In the genomic region with DNA sequence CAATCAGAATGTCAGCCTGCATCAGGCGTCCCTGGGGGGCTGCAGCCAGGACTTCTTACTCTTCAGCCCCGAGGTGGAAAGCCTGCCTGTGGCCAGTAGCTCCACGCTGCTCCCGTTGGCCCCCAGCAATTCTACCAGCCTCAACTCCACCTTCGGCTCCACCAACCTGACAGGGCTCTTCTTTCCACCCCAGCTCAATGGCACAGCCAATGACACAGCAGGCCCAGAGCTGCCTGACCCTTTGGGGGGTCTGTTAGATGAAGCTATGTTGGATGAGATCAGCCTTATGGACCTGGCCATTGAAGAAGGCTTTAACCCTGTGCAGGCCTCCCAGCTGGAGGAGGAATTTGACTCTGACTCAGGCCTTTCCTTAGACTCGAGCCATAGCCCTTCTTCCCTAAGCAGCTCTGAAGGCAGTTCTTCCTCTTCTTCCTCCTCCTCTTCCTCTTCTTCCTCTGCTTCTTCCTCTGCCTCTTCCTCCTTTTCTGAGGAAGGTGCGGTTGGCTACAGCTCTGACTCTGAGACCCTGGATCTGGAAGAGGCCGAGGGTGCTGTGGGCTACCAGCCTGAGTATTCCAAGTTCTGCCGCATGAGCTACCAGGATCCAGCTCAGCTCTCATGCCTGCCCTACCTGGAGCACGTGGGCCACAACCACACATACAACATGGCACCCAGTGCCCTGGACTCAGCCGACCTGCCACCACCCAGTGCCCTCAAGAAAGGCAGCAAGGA, we compare ENCODE assay signal across 22 cellular contexts. TPM values are rescaled to one million over a fixed set of nuclear protein-coding genes. Genes with fewer than 3 reads are reported as not detected.
DNase-seq lines count a peak whose midpoint lies in the region; ATAC-seq and TF ChIP-seq lines count a peak whose summit lies in the region.
"Had no signal": no experiment of that assay in that cellular context is flagged by ENCODE, and none has a peak within 500 bp of the region (broad histone marks: within the 10 kb centered on the region; RNA-seq: fewer than 3 reads in every experiment).

No MANE protein-coding gene starts in this region.

- WGBS in H9 (ENCODE audit: extremely low coverage, insufficient read length, low lambda C conversion rate) = no CpG with 5 or more reads among the region's 11 CpGs
- no CpG with 5 or more reads among the region's 11 CpGs for WGBS in neuronal stem cell (ENCODE audit: extremely low coverage in 2 of 2, insufficient read length in 2 of 2, insufficient replicate concordance in 1 of 2), 2 donors

- H3K27me3 Mint-ChIP-seq in activated CD4-positive, alpha-beta T cell treated with anti-CD3 and anti-CD28 coated beads for 36 hours = no peaks in the 10 kb centered on the region
- H3K27me3 Mint-ChIP-seq in H9 (ENCODE audit: low read depth) = no peaks in the 10 kb centered on the region; the same call in 1 of the 2 replicates
- H3K27me3 Mint-ChIP-seq in activated naive CD8-positive, alpha-beta T cell treated with anti-CD3 and anti-CD28 coated beads for 36 hours = no peaks in the 10 kb centered on the region

- H2AK5ac ChIP-seq in H9 (ENCODE audit: insufficient read length, low read length) (no peak overlapping the region), neuronal stem cell (ENCODE audit: low read depth, low read length) (no peak overlapping the region)

- H3K56ac ChIP-seq in H9 (ENCODE audit: insufficient read length, low read depth, low read length) = no peak overlapping the region

- H3K23me2 ChIP-seq in H9 (ENCODE audit: insufficient read length, low read depth, low read length, poor library complexity, severe bottlenecking) = peaks cover 8% of the 10 kb centered on the region

- no peaks in the 10 kb centered on the region for H4K20me1 ChIP-seq in H9 (ENCODE audit: control insufficient read depth, insufficient read depth, insufficient read length)

- H3K14ac ChIP-seq in H9 (ENCODE audit: insufficient read depth, low read length) = no peak overlapping the region
- H3K14ac ChIP-seq in neuronal stem cell (ENCODE audit: low read length) = no peak overlapping the region

- H3K18ac ChIP-seq in H9 (ENCODE audit: insufficient read length, low read depth, low read length) (no peak overlapping the region), neuronal stem cell (ENCODE audit: low read length) (no peak overlapping the region)

- no peak overlapping the region for H3K4me3 ChIP-seq in neuronal stem cell (ENCODE audit: low read length in 2 of 2)
- H3K4me3 ChIP-seq: BLaER1, esophagus squamous epithelium, ovary had no signal

- H3K4ac ChIP-seq in H9 (ENCODE audit: low read depth, low read length) (no peak overlapping the region), neuronal stem cell (ENCODE audit: low read length) (no peak overlapping the region)

- H3K9ac ChIP-seq in H9 (ENCODE audit: extremely low read depth, insufficient read length, low read length) = no peak overlapping the region
- H3K9ac ChIP-seq in neuronal stem cell (ENCODE audit: low read depth, low read length, poor library complexity) = no peak overlapping the region
- H3K9ac ChIP-seq: BLaER1 had no signal

- no peaks in the 10 kb centered on the region for H3K27me3 ChIP-seq in H9 (ENCODE audit: insufficient read depth, low read length)
- H3K27me3 ChIP-seq in neuronal stem cell (ENCODE audit: control insufficient read depth in 3 of 3, insufficient read depth in 3 of 3, low read depth in 1 of 3, low read length in 3 of 3) = no peaks in the 10 kb centered on the region
- H3K27me3 ChIP-seq: BLaER1, dorsolateral prefrontal cortex, esophagus squamous epithelium, ovary had no signal

- intact Hi-C loops in activated CD4-positive, alpha-beta T cell treated with anti-CD3 and anti-CD28 coated beads for 36 hours (cut with DNase I, micrococcal nuclease) = no loop called here

- no peak overlapping the region for H2BK20ac ChIP-seq in H9 (ENCODE audit: low read depth, low read length, poor library complexity, severe bottlenecking)

- peaks cover 4% of the 10 kb centered on the region for H3K79me1 ChIP-seq in H9 (ENCODE audit: insufficient read depth, low read depth, low read length, poor library complexity, severe bottlenecking)
- H3K79me1 ChIP-seq in neuronal stem cell (ENCODE audit: low read depth, low read length) = peaks cover 11% of the 10 kb centered on the region

- DNase-seq in activated CD4-positive, alpha-beta T cell treated with anti-CD3 and anti-CD28 coated beads for 36 hours = no peak
- DNase-seq in activated CD4-positive, alpha-beta T cell treated with anti-CD3 and anti-CD28 coated beads, Interleukin-2, amount 50 U/mL, for 1 hour = no peak
- DNase-seq in H9 (no peak), neuronal stem cell (ENCODE audit: low spot score) (no peak), NCI-H345 treated with DMSO at 0.1 percent for 48 hours (lab: John Stamatoyannopoulos, UW; ENCODE audit: unreplicated experiment) (no peak)
- no peak for DNase-seq in activated naive CD8-positive, alpha-beta T cell treated with anti-CD3 and anti-CD28 coated beads for 36 hours
- DNase-seq: activated CD4-positive, CD25-positive, alpha-beta regulatory T cell; activated CD8-positive, alpha-beta memory T cell treated with anti-CD3 and anti-CD28 coated beads, Interleukin-2, amount 50 U/mL, for 48 hours; dorsolateral prefrontal cortex; esophagus squamous epithelium; Karpas-422; left ventricle myocardium superior; NCI-H1105 treated with DMSO at 0.1 percent for 48 hours; SHP77 treated with DMSO at 0.1 percent for 48 hours; stimulated activated CD4-positive, alpha-beta T cell treated with anti-CD3 and anti-CD28 coated beads, Interleukin-4, amount 100 ng/mL, for 4 hours had no signal

- H3T11ph ChIP-seq in H9 (ENCODE audit: low read length) = no peak overlapping the region

- peaks cover 57 to 92% of the 10 kb centered on the region in 2 donors for H3K36me3 ChIP-seq in neuronal stem cell (replicated peaks in 1 of 2; ENCODE audit: control insufficient read depth in 2 of 2, insufficient read depth in 2 of 2, low read length in 2 of 2)
- H3K36me3 ChIP-seq: ovary had no signal

- peaks cover 69% of the 10 kb centered on the region for H3K36me3 Mint-ChIP-seq in activated CD4-positive, alpha-beta T cell treated with anti-CD3 and anti-CD28 coated beads for 36 hours (ENCODE audit: low read depth)
- H3K36me3 Mint-ChIP-seq in H9 (ENCODE audit: insufficient read depth in 1 of 3, low read depth in 3 of 3) = peaks cover 64 to 75% (median 74%) of the 10 kb centered on the region in 3 experiments
- H3K36me3 Mint-ChIP-seq in activated naive CD8-positive, alpha-beta T cell treated with anti-CD3 and anti-CD28 coated beads for 36 hours = peaks cover 39% of the 10 kb centered on the region

- H2BK5ac ChIP-seq in H9 (ENCODE audit: insufficient read length, low read length) (no peak overlapping the region), neuronal stem cell (ENCODE audit: low read length) (peak overlapping the region; percentile 93)

- H3K23ac ChIP-seq in H9 (ENCODE audit: insufficient read length, low read depth, low read length) (no peak overlapping the region), neuronal stem cell (ENCODE audit: low read depth, low read length, poor library complexity) (peak overlapping the region; percentile 1)

- H3K9me3 ChIP-seq in H9 (ENCODE audit: control insufficient read depth, low read depth, low read length) (no peaks in the 10 kb centered on the region), neuronal stem cell (replicated peaks in 1 of 2; ENCODE audit: control insufficient read depth in 2 of 2, insufficient read depth in 1 of 2, low read depth in 1 of 2, low read length in 2 of 2) (no peaks in the 10 kb centered on the region)
- H3K9me3 ChIP-seq: BLaER1, esophagus squamous epithelium, ovary had no signal

- H4K8ac ChIP-seq in H9 (replicated peaks; ENCODE audit: insufficient read length, low read depth, low read length) (no peak overlapping the region), neuronal stem cell (ENCODE audit: low read depth, low read length) (no peak overlapping the region)

- no peak for TF ChIP-seq CTCF in H9 (conservative IDR thresholded peaks at IDR 0.05)

- H3K27ac Mint-ChIP-seq in activated CD4-positive, alpha-beta T cell treated with anti-CD3 and anti-CD28 coated beads for 36 hours = peak overlapping the region; percentile 68
- H3K27ac Mint-ChIP-seq in H9 = peak overlapping the region; percentile 73 to 99 (median 84)
- peak overlapping the region; percentile 76 for H3K27ac Mint-ChIP-seq in activated naive CD8-positive, alpha-beta T cell treated with anti-CD3 and anti-CD28 coated beads for 36 hours
- H3K27ac Mint-ChIP-seq: T-helper 1 cell treated with Interleukin-12 subunit alpha and Interleukin-12 subunit beta and Interleukin-4 antibody, amounts not matched to agents 30 μg/mL and 1 μg/mL, for 36 hours had no signal

- H3K27ac ChIP-seq in H9 (ENCODE audit: insufficient read length, low read depth, low read length) (no peak overlapping the region), neuronal stem cell (replicated peaks; ENCODE audit: low read length) (no peak overlapping the region)
- H3K27ac ChIP-seq: 22Rv1, BLaER1, ovary had no signal

- no peak overlapping the region for H3K4me3 Mint-ChIP-seq in activated CD4-positive, alpha-beta T cell treated with anti-CD3 and anti-CD28 coated beads for 36 hours
- peak overlapping the region in 1 of 2 experiments; percentile 31; a peak in 1 of 5 replicates for H3K4me3 Mint-ChIP-seq in H9
- peak overlapping the region; percentile 37 for H3K4me3 Mint-ChIP-seq in activated naive CD8-positive, alpha-beta T cell treated with anti-CD3 and anti-CD28 coated beads for 36 hours
- H3K4me3 Mint-ChIP-seq: T-helper 1 cell treated with Interleukin-12 subunit alpha and Interleukin-12 subunit beta and Interleukin-4 antibody, amounts not matched to agents 30 μg/mL and 1 μg/mL, for 36 hours had no signal

- POLR2A ChIA-PET in activated CD4-positive, alpha-beta T cell treated with anti-CD3 and anti-CD28 coated beads for 36 hours (lab: Charles Lee) = interaction anchor here (0.6 to 2.4 kb wide), 2 partner anchors 10 to 37 kb away, joined by 3 to 11 read pairs; partner anchors contain the start of gene NFE2L1

- H3K79me2 ChIP-seq in H9 (ENCODE audit: insufficient read depth, low read length) = peaks cover 8% of the 10 kb centered on the region; the same call in 1 of the 2 replicates

- H2BK120ac ChIP-seq in H9 (ENCODE audit: low read depth, low read length, poor library complexity, severe bottlenecking) (no peak overlapping the region), neuronal stem cell (ENCODE audit: low read depth, low read length) (no peak overlapping the region)

- no peak overlapping the region for H2BK12ac ChIP-seq in H9 (ENCODE audit: insufficient read length, low read depth, low read length)
- H2BK12ac ChIP-seq in neuronal stem cell (ENCODE audit: low read length) = no peak overlapping the region

- H2AFZ ChIP-seq in H9 (ENCODE audit: low read length) (no peak overlapping the region), neuronal stem cell (ENCODE audit: low read length) (no peak overlapping the region)

- H4K5ac ChIP-seq in H9 (ENCODE audit: insufficient read length, low read depth, low read length) = no peak overlapping the region

- H3K9me3 Mint-ChIP-seq in activated CD4-positive, alpha-beta T cell treated with anti-CD3 and anti-CD28 coated beads for 36 hours (ENCODE audit: low read depth) = no peaks in the 10 kb centered on the region
- H3K9me3 Mint-ChIP-seq in H9 = no peaks in the 10 kb centered on the region; a peak in 2 of 5 replicates
- H3K9me3 Mint-ChIP-seq in activated naive CD8-positive, alpha-beta T cell treated with anti-CD3 and anti-CD28 coated beads for 36 hours = no peaks in the 10 kb centered on the region
- H3K9me3 Mint-ChIP-seq: T-helper 1 cell treated with Interleukin-12 subunit alpha and Interleukin-12 subunit beta and Interleukin-4 antibody, amounts not matched to agents 30 μg/mL and 1 μg/mL, for 36 hours had no signal

- H3K4me2 ChIP-seq in H9 (ENCODE audit: insufficient read depth, insufficient read length, low read length) (no peak overlapping the region), neuronal stem cell (ENCODE audit: insufficient read depth, low read length, poor library complexity, severe bottlenecking) (no peak overlapping the region)
- H3K4me2 ChIP-seq: BLaER1 had no signal

- peaks cover 5% of the 10 kb centered on the region; the same call in 1 of the 2 replicates for H3K4me1 ChIP-seq in H9 (ENCODE audit: insufficient read depth, low read length)
- peaks cover 17 to 18% of the 10 kb centered on the region in 2 donors for H3K4me1 ChIP-seq in neuronal stem cell (ENCODE audit: control insufficient read depth in 2 of 2, insufficient read depth in 1 of 2, low read depth in 1 of 2, low read length in 2 of 2)

- H2BK15ac ChIP-seq in H9 (ENCODE audit: low read depth, low read length) (no peak overlapping the region), neuronal stem cell (ENCODE audit: low read length) (no peak overlapping the region)

- no peak for ATAC-seq in activated CD4-positive, alpha-beta T cell treated with anti-CD3 and anti-CD28 coated beads for 36 hours
- no peak for ATAC-seq in HG02870 (IDR thresholded peaks at IDR 0.05; ENCODE audit: unreplicated experiment)
- ATAC-seq in HG03025 (IDR thresholded peaks at IDR 0.05; ENCODE audit: low FRiP score, unreplicated experiment) = no peak
- ATAC-seq: HCT116, left ventricle myocardium superior had no signal

- CTCF ChIA-PET in activated CD4-positive, alpha-beta T cell treated with anti-CD3 and anti-CD28 coated beads for 36 hours (lab: Charles Lee) = interaction anchor here (0.9 to 5.1 kb wide), 7 partner anchors 9 to 80 kb away, joined by 3 to 21 read pairs (median 7); no protein-coding TSS in a partner anchor

- H4K91ac ChIP-seq in H9 (ENCODE audit: insufficient read length, low read depth, low read length) (no peak overlapping the region), neuronal stem cell (ENCODE audit: low read depth, low read length, poor library complexity) (no peak overlapping the region)

- peaks cover 25% of the 10 kb centered on the region for H3K4me1 Mint-ChIP-seq in activated CD4-positive, alpha-beta T cell treated with anti-CD3 and anti-CD28 coated beads for 36 hours
- peaks cover 37 to 50% of the 10 kb centered on the region in 2 experiments for H3K4me1 Mint-ChIP-seq in H9
- peaks cover 35% of the 10 kb centered on the region for H3K4me1 Mint-ChIP-seq in activated naive CD8-positive, alpha-beta T cell treated with anti-CD3 and anti-CD28 coated beads for 36 hours

RNA-seq across cellular contexts. Expression of gene NFE2L1, which starts 10.4 kb away (rescaled TPM):
- 100 to 1,000 TPM; 100 to 127 TPM for total RNA-seq in activated CD4-positive, alpha-beta T cell treated with anti-CD3 and anti-CD28 coated beads for 36 hours
- total RNA-seq in H9 (2021) = 158 and 161 TPM in 2 replicates
- 10 to 100 TPM; 99.0 to 99.7 TPM for total RNA-seq in activated naive CD8-positive, alpha-beta T cell treated with anti-CD3 and anti-CD28 coated beads for 36 hours
- 69.4 TPM for polyA plus RNA-seq in neuronal stem cell (2013, experiment 1 of 2)
- 72.5 TPM for polyA plus RNA-seq in neuronal stem cell (2013, experiment 2 of 2)

RNA-seq across cellular contexts. Expression of gene COPZ2, which starts 21.0 kb away (rescaled TPM):
- 1 to 10 TPM; 3.6 to 4.1 TPM for total RNA-seq in activated CD4-positive, alpha-beta T cell treated with anti-CD3 and anti-CD28 coated beads for 36 hours
- 0.68 and 0.77 TPM in 2 replicates for total RNA-seq in H9 (2021)
- 1 to 10 TPM; 6.3 to 7.5 TPM for total RNA-seq in activated naive CD8-positive, alpha-beta T cell treated with anti-CD3 and anti-CD28 coated beads for 36 hours
- polyA plus RNA-seq in neuronal stem cell (2013, experiment 1 of 2) = 1.5 TPM
- 2.3 TPM for polyA plus RNA-seq in neuronal stem cell (2013, experiment 2 of 2)

RNA-seq across cellular contexts. Expression of gene CBX1, which starts 42.7 kb away (rescaled TPM):
- total RNA-seq in activated CD4-positive, alpha-beta T cell treated with anti-CD3 and anti-CD28 coated beads for 36 hours = 10 to 100 TPM; 58.6 to 66.0 TPM
- 155 and 158 TPM in 2 replicates for total RNA-seq in H9 (2021)
- total RNA-seq in activated naive CD8-positive, alpha-beta T cell treated with anti-CD3 and anti-CD28 coated beads for 36 hours = 10 to 100 TPM; 60.3 to 60.5 TPM
- polyA plus RNA-seq in neuronal stem cell (2013, experiment 1 of 2) = 194 TPM
- 198 TPM for polyA plus RNA-seq in neuronal stem cell (2013, experiment 2 of 2)

RNA-seq across cellular contexts. Expression of gene SNX11, which starts 49.0 kb away (rescaled TPM):
- total RNA-seq in activated CD4-positive, alpha-beta T cell treated with anti-CD3 and anti-CD28 coated beads for 36 hours = 10 to 100 TPM; 18.0 to 21.4 TPM
- 20.0 and 21.7 TPM in 2 replicates for total RNA-seq in H9 (2021)
- 10 to 100 TPM; 32.0 to 33.1 TPM for total RNA-seq in activated naive CD8-positive, alpha-beta T cell treated with anti-CD3 and anti-CD28 coated beads for 36 hours
- 11.8 TPM for polyA plus RNA-seq in neuronal stem cell (2013, experiment 1 of 2)
- polyA plus RNA-seq in neuronal stem cell (2013, experiment 2 of 2) = 10.6 TPM
